ENCODE assay signal across 18 cellular contexts in the genomic region with DNA sequence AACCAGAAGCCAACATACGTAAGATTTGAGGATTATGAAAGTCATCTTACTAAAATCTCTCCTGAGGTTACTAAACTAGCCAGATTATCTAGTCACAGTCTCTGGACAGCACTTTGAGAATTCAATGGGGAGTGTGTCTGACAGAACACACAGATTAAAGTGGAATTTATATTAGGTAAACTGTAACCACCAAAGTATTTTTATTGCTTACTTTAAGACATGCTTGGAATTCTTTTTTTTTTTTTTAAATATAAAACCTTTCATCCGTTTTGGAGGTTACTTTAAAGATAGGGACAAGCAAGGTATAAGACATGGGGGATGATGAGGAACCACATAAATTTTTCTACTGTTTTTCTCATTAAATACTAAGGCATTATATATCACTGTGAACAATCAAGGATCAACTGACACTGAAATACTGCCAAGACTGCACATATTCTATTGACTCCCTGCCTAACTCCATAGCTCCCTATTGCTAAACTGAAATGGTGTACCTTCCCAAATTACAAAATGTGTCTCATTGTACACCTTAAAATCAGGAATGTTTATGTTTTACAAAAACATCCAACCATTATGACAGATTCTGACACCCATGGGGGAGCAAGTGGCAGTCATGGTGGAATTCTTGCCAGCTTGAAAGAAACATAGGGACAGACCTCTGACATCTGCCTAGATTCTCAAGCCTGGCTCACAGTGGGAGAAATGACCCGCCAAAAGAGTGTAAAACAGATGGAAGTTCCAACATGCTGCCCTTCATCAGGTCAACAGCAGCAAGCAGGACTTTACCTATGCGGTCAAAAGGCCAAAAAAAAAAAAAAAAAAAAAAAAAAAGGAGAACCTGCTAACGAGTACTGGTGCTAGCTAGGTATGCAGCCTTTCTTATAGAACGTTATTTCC.
DNase-seq lines count a peak whose midpoint lies in the region; ATAC-seq, FAIRE-seq and TF ChIP-seq lines count a peak whose summit lies in the region.
"Had no signal": no experiment of that assay in that cellular context is flagged by ENCODE, and none has a peak within 500 bp of the region (broad histone marks: within the 10 kb centered on the region; RNA-seq: fewer than 3 reads in every experiment).

No MANE protein-coding gene starts in this region.

- SMC1A ChIA-PET in GM12878 (lab: Charles Lee; ENCODE audit: uncharacterized antibody, unreplicated experiment), result interaction anchor here (0.7 kb wide), 1 partner anchor 135 kb away, joined by 3 read pairs; no protein-coding TSS in a partner anchor

- no peak for TF ChIP-seq POLR2A in GM12878 (IDR thresholded peaks at IDR 0.05; ENCODE audit: low read depth, low read length)

- H3K27me3 ChIP-seq in Caco-2 (replicated peaks; ENCODE audit: control insufficient read depth, insufficient read depth, low read length) (no peaks in the 10 kb centered on the region), GM12878 (replicated peaks in 1 of 2; ENCODE audit: control insufficient read depth in 2 of 2, insufficient read depth in 2 of 2, low read length in 1 of 2) (no peaks in the 10 kb centered on the region), right atrium auricular region (no peaks in the 10 kb centered on the region)
- no peaks in the 10 kb centered on the region for H3K27me3 ChIP-seq in CD4-positive, alpha-beta T cell (ENCODE audit: control insufficient read depth, insufficient read depth, low read length)
- H3K27me3 ChIP-seq: testis had no signal

- in situ Hi-C loops in GM12878 (cut with MboI), result no loop called here

- TF ChIP-seq EP300 in GM12878 (IDR thresholded peaks at IDR 0.05; ENCODE audit: borderline replicate concordance in 1 of 2, control insufficient read depth in 1 of 2, low read depth in 2 of 2, low read length in 2 of 2), result no peak

- H3K4me1 ChIP-seq in Caco-2 (peaks cover 46% of the 10 kb centered on the region), GM12878 (ENCODE audit: control insufficient read depth, insufficient read depth, low read length) (no peaks in the 10 kb centered on the region), right atrium auricular region (no peaks in the 10 kb centered on the region)
- H3K4me1 ChIP-seq: prostate gland, testis had no signal

- intact Hi-C loops in Caco-2 (cut with micrococcal nuclease; ENCODE audit: unreplicated experiment) (no loop called here), GM12878 (cut with micrococcal nuclease; ENCODE audit: unreplicated experiment) (no loop called here)
- intact Hi-C loops in CD4-positive, alpha-beta T cell (cut with DNase I, micrococcal nuclease), result no loop called here

- no peaks in the 10 kb centered on the region for H3K9me3 ChIP-seq in Caco-2
- H3K9me3 ChIP-seq in GM12878 (replicated peaks; ENCODE audit: control insufficient read depth, insufficient read depth, low read length), result no peaks in the 10 kb centered on the region
- H3K9me3 ChIP-seq in CD4-positive, alpha-beta T cell (ENCODE audit: control insufficient read depth, low read length), result no peaks in the 10 kb centered on the region
- H3K9me3 ChIP-seq in right atrium auricular region, result no peaks in the 10 kb centered on the region
- H3K9me3 ChIP-seq: prostate gland, testis had no signal

- no peak overlapping the region for H3K4me3 ChIP-seq in Caco-2 (ENCODE audit: low read depth, low read length)
- no peak overlapping the region for H3K4me3 ChIP-seq in GM12878
- no peak overlapping the region for H3K4me3 ChIP-seq in right atrium auricular region
- H3K4me3 ChIP-seq: prostate gland, testis had no signal

- no peaks in the 10 kb centered on the region for H3K79me2 ChIP-seq in GM12878 (ENCODE audit: control insufficient read depth, insufficient read depth, low read length)

- no peak for FAIRE-seq in GM12878 (lab: Jason Lieb, UNC)
- FAIRE-seq: colon had no signal

- DNase-seq in Caco-2 (peak in 1 of 2 experiments; percentile 49), HS-5 (ENCODE audit: low read depth) (peak; percentile 61), GM12878 (ENCODE audit: low read depth, low spot score) (no peak), non-pigmented ciliary epithelial cell (ENCODE audit: low read depth) (peak; percentile 31), NCI-H1694 (lab: John Stamatoyannopoulos, UW) (no peak), right atrium auricular region (ENCODE audit: low spot score) (no peak)
- no peak for DNase-seq in CD4-positive, alpha-beta T cell
- DNase-seq in NK-92 treated with Interleukin-12 subunit alpha and Interleukin-12 subunit beta, amount 100 ng/mL, for 24 hours (lab: John Stamatoyannopoulos, UW), result no peak
- DNase-seq: activated CD4-positive, alpha-beta T cell treated with anti-CD3 and anti-CD28 coated beads for 48 hours; activated T-cell treated with anti-CD3 and anti-CD28 coated beads, Interleukin-2, amount 50 U/mL, for 1 hour; CD8-positive, alpha-beta memory T cell; H9; left colon; NCI-H2029 treated with DMSO at 0.1 percent for 48 hours; T-helper 17 cell; testis had no signal

- peak overlapping the region; percentile 41 for H3K4me3 Mint-ChIP-seq in Caco-2 (ENCODE audit: unreplicated experiment)
- H3K4me3 Mint-ChIP-seq in CD4-positive, alpha-beta T cell, result no peak overlapping the region
- H3K4me3 Mint-ChIP-seq: CD8-positive, alpha-beta memory T cell; H9 had no signal

- CTCF ChIA-PET in Caco-2 (lab: Charles Lee), result interaction anchor here (0.6 kb wide), 1 partner anchor 269 kb away, joined by 8 read pairs; no protein-coding TSS in a partner anchor
- CTCF ChIA-PET in GM12878 (lab: Yijun Ruan, JAX), result interaction anchor here (0.6 to 1.2 kb wide), 5 partner anchors 16 to 109 kb away, joined by 3 to 5 read pairs (median 3); no protein-coding TSS in a partner anchor
- CTCF ChIA-PET in CD4-positive, alpha-beta T cell (lab: Charles Lee), result interaction anchor here (0.6 kb wide), 1 partner anchor 36 kb away, joined by 3 read pairs; no protein-coding TSS in a partner anchor

- peaks cover 39% of the 10 kb centered on the region for H3K4me1 Mint-ChIP-seq in Caco-2 (ENCODE audit: low read depth, unreplicated experiment)
- H3K4me1 Mint-ChIP-seq in CD4-positive, alpha-beta T cell (ENCODE audit: low read depth), result peaks cover 47% of the 10 kb centered on the region

- H3K9ac ChIP-seq in GM12878 (ENCODE audit: control insufficient read depth, insufficient read depth, low read length), result no peak overlapping the region

- no peak for ATAC-seq in GM12878
- ATAC-seq in CD4-positive, alpha-beta T cell (ENCODE audit: poor library complexity), result no peak
- ATAC-seq: left colon, T-helper 17 cell had no signal

- peak overlapping the region; percentile 79 for H3K27ac Mint-ChIP-seq in Caco-2 (ENCODE audit: unreplicated experiment)
- no peak overlapping the region for H3K27ac Mint-ChIP-seq in CD4-positive, alpha-beta T cell
- H3K27ac Mint-ChIP-seq: CD8-positive, alpha-beta memory T cell; H9; T-helper 17 cell had no signal

- peaks cover 16% of the 10 kb centered on the region for H3K36me3 Mint-ChIP-seq in Caco-2 (ENCODE audit: insufficient read depth, unreplicated experiment)
- peaks cover 15% of the 10 kb centered on the region for H3K36me3 Mint-ChIP-seq in CD4-positive, alpha-beta T cell (ENCODE audit: low read depth)

- WGBS in GM12878 (ENCODE audit: insufficient coverage, insufficient replicate concordance, low lambda C conversion rate, missing lambda C conversion rate), result 35% methylated on average over 5 of the region's 6 CpGs

- H3K27ac ChIP-seq in GM12878 (ENCODE audit: control insufficient read depth, insufficient read depth) (no peak overlapping the region), right atrium auricular region (no peak overlapping the region)
- H3K27ac ChIP-seq in CD4-positive, alpha-beta T cell (ENCODE audit: low read depth, low read length), result no peak overlapping the region
- H3K27ac ChIP-seq: prostate gland, testis had no signal

- RAD21 ChIA-PET in GM12878 (lab: Charles Lee; ENCODE audit: unreplicated experiment), result no interaction called here

- no peak for TF ChIP-seq CTCF in Caco-2 (IDR thresholded peaks at IDR 0.05; ENCODE audit: insufficient read depth in 1 of 2, low read depth in 1 of 2, low read length in 1 of 2, severe bottlenecking in 1 of 2, unreplicated experiment in 1 of 2)
- TF ChIP-seq CTCF in GM12878 (IDR thresholded peaks at IDR 0.05 in 2 of 3, conservative IDR thresholded peaks at IDR 0.05 in 1 of 3; ENCODE audit: control insufficient read depth in 2 of 3, extremely low read depth in 1 of 3, insufficient read depth in 1 of 3, low read depth in 3 of 3, low read length in 3 of 3), result no peak
- no peak for TF ChIP-seq CTCF in CD4-positive, alpha-beta T cell (IDR thresholded peaks at IDR 0.05)
- no peak for TF ChIP-seq CTCF in right atrium auricular region (IDR thresholded peaks at IDR 0.05)

- no peaks in the 10 kb centered on the region for H3K27me3 Mint-ChIP-seq in Caco-2 (ENCODE audit: insufficient read depth, unreplicated experiment)
- no peaks in the 10 kb centered on the region for H3K27me3 Mint-ChIP-seq in CD4-positive, alpha-beta T cell
- H3K27me3 Mint-ChIP-seq: CD8-positive, alpha-beta memory T cell; T-helper 17 cell had no signal

- peaks cover 11% of the 10 kb centered on the region for H3K9me3 Mint-ChIP-seq in Caco-2 (ENCODE audit: unreplicated experiment)
- no peaks in the 10 kb centered on the region for H3K9me3 Mint-ChIP-seq in CD4-positive, alpha-beta T cell
- H3K9me3 Mint-ChIP-seq: CD8-positive, alpha-beta memory T cell; H9 had no signal

- TF ChIP-seq RAD21 in GM12878 (IDR thresholded peaks at IDR 0.05; ENCODE audit: insufficient read depth, low read depth, low read length), result no peak

- H3K4me2 ChIP-seq in GM12878 (ENCODE audit: control insufficient read depth, insufficient read depth), result no peak overlapping the region

- H3K36me3 ChIP-seq in Caco-2 (ENCODE audit: control insufficient read depth, insufficient read depth, low read length), result peaks cover 1% of the 10 kb centered on the region; the same call in 1 of the 2 replicates
- no peaks in the 10 kb centered on the region for H3K36me3 ChIP-seq in GM12878 (ENCODE audit: control insufficient read depth in 2 of 2, insufficient read depth in 2 of 2, low read length in 1 of 2)
- no peaks in the 10 kb centered on the region for H3K36me3 ChIP-seq in right atrium auricular region
- H3K36me3 ChIP-seq: prostate gland had no signal

- no peaks in the 10 kb centered on the region for H4K20me1 ChIP-seq in GM12878 (ENCODE audit: control insufficient read depth, insufficient read depth)

- POLR2A ChIA-PET in Caco-2 (lab: Charles Lee), result interaction anchor here (0.6 kb wide), 2 partner anchors 97 to 224 kb away, joined by 4 read pairs; no protein-coding TSS in a partner anchor
- POLR2A ChIA-PET in GM12878 (lab: Charles Lee), result interaction anchor here (0.6 kb wide), 1 partner anchor 220 kb away, joined by 4 read pairs; no protein-coding TSS in a partner anchor
- POLR2A ChIA-PET in CD4-positive, alpha-beta T cell (lab: Charles Lee), result no interaction called here

- no peak overlapping the region for H2AFZ ChIP-seq in GM12878 (ENCODE audit: control insufficient read depth, low read depth, low read length)

- TSS peak; percentile 100 for BruUV-seq in Caco-2 (replicated peaks; lab: Mats Ljungman, UMichigan)
- no TSS peak for BruUV-seq in GM12878 (replicated peaks; lab: Mats Ljungman, UMichigan)

TF ChIP-seq in GM12878, 131 proteins besides CTCF, POLR2A, EP300 and RAD21:
- TF ChIP-seq POLR2AphosphoS5 (IDR thresholded peaks at IDR 0.05; ENCODE audit: low read length) (no peak), RUNX3 (IDR thresholded peaks at IDR 0.05; ENCODE audit: low read length) (peak; percentile 14; the same call in 1 of the 2 replicates), ZNF274 (IDR thresholded peaks at IDR 0.05; ENCODE audit: insufficient read depth, insufficient read length) (no peak), SUZ12 (IDR thresholded peaks at IDR 0.05; ENCODE audit: unreplicated experiment) (no peak)
TF ChIP-seq in GM12878: peak in this region for 1.

Comparison
In these comparisons a context has a peak if more than half of its experiments do, and no peak if none do; other contexts are left out.
1. DNase-seq: peak in HS-5 (single experiment) and non-pigmented ciliary epithelial cell (single experiment); none in GM12878 (single experiment), NCI-H1694 (single experiment), CD4-positive, alpha-beta T cell (0 of 10), NK-92 treated with Interleukin-12 subunit alpha and Interleukin-12 subunit beta, amount 100 ng/mL, for 24 hours (single experiment) and right atrium auricular region (single experiment).